1 cellular context compared by ENCODE assay signal in the genomic region with DNA sequence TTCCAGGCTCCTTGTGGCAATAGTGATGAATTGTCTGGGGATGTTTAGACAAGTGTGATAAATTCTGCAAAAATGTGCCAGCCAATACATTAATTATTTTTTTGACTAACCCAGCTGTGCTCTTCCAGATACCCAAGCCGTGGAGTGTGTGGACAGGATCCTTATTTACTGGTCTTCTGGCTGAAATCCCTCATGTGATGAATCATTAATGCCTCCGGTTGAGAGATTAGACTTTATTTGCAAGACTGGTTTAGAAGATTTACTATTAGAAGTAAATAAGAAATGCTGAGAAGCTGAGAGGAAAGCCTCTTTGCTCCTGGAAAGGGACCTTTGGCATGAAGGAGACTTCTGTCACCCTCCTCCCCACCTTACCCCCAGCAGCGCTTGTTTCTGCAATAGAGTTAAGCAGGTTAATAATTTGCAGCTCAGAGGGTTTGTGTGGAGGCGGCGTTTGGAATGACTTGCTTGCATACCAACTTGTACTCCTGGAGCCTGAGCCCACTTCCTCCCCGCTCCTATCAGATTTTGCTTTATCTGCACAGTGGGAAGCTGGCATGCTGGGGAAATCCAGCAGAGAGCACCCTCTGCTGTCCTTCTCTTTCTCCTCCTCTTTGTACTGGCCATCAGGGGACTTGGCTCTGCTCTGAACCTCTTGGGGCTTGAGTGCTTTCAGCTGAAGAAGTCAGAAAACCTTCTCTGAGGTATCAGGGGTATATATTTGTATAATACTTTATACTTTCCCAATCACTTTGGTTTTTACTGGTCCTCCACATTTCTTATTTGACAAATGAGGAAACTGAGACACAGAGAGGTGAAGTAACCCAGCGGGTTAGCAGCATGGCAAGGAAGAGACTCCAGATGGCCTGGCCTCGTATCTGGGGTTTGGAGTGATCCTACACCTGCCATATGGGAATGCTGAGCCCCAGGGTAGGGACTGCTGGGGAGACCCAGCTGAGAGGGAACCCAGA.
TF ChIP-seq lines count a peak whose summit lies in the region.

No MANE protein-coding gene starts in this region.

TF ChIP-seq in HepG2, 621 proteins besides CTCF, POLR2A, EP300 and RAD21 (continued from another document and continues in another):
- TF ChIP-seq MEIS1 (CRISPR knock-in tag; IDR thresholded peaks at IDR 0.05; ENCODE audit: borderline replicate concordance) (no peak), MAFF (IDR thresholded peaks at IDR 0.05; ENCODE audit: low read depth, low read length) (peak; percentile 65), SCMH1 (CRISPR knock-in tag; IDR thresholded peaks at IDR 0.05; ENCODE audit: borderline replicate concordance) (no peak), ZNF30 (CRISPR knock-in tag; IDR thresholded peaks at IDR 0.05) (no peak), HOXA7 (CRISPR knock-in tag; IDR thresholded peaks at IDR 0.05) (no peak), ZNF496 (CRISPR knock-in tag; IDR thresholded peaks at IDR 0.05; ENCODE audit: insufficient replicate concordance) (no peak), YEATS4 (CRISPR knock-in tag; IDR thresholded peaks at IDR 0.05; ENCODE audit: borderline replicate concordance) (no peak), RBM39 (IDR thresholded peaks at IDR 0.05; ENCODE audit: low read depth, low read length, poor library complexity, severe bottlenecking) (no peak), NR3C1 (CRISPR knock-in tag; IDR thresholded peaks at IDR 0.05) (no peak), CEBPG (CRISPR knock-in tag; IDR thresholded peaks at IDR 0.05) (peak; percentile 44), KLF9 (CRISPR knock-in tag; IDR thresholded peaks at IDR 0.05; ENCODE audit: low read depth) (no peak), SMYD3 (CRISPR knock-in tag; IDR thresholded peaks at IDR 0.05) (no peak), ZNF451 (CRISPR knock-in tag; IDR thresholded peaks at IDR 0.05) (no peak), CEBPB (IDR thresholded peaks at IDR 0.05; ENCODE audit: borderline replicate concordance, low read depth, low read length) (no peak; the same call in 1 of the 2 replicates), MTF2 (CRISPR knock-in tag; IDR thresholded peaks at IDR 0.05; ENCODE audit: borderline replicate concordance) (no peak), ZNF20 (CRISPR knock-in tag; IDR thresholded peaks at IDR 0.05) (no peak), FOXK1 (CRISPR knock-in tag; IDR thresholded peaks at IDR 0.05; ENCODE audit: borderline replicate concordance, low read depth) (no peak), SNRNP70 (IDR thresholded peaks at IDR 0.05; ENCODE audit: low read depth, low read length) (no peak), NKX3-1 (CRISPR knock-in tag; IDR thresholded peaks at IDR 0.05) (no peak), ADNP (CRISPR knock-in tag; IDR thresholded peaks at IDR 0.05) (no peak), GTF2F1 (IDR thresholded peaks at IDR 0.05; ENCODE audit: low read length) (no peak), ZNF33B (CRISPR knock-in tag; IDR thresholded peaks at IDR 0.05) (no peak), PHF20 (CRISPR knock-in tag; IDR thresholded peaks at IDR 0.05) (no peak), TEAD3 (CRISPR knock-in tag; optimal IDR thresholded peaks at IDR 0.05; ENCODE audit: borderline replicate concordance) (peak; percentile 96), RAD51 (IDR thresholded peaks at IDR 0.05; ENCODE audit: borderline replicate concordance) (no peak), ZMYM3 (CRISPR knock-in tag; IDR thresholded peaks at IDR 0.05) (peak; percentile 52; the same call in 1 of the 2 replicates), HOXA3 (CRISPR knock-in tag; IDR thresholded peaks at IDR 0.05) (peak; percentile 13; the same call in 1 of the 2 replicates), GABPB1 (CRISPR knock-in tag; IDR thresholded peaks at IDR 0.05) (peak; percentile 29; the same call in 1 of the 2 replicates), ZNF781 (CRISPR knock-in tag; IDR thresholded peaks at IDR 0.05; ENCODE audit: borderline replicate concordance, not compliant biosample characterization) (no peak), ZNF10 (CRISPR knock-in tag; IDR thresholded peaks at IDR 0.05; ENCODE audit: borderline replicate concordance, low read depth) (no peak), ZNF383 (CRISPR knock-in tag; IDR thresholded peaks at IDR 0.05; ENCODE audit: borderline replicate concordance) (no peak), ZNF354B (CRISPR knock-in tag; IDR thresholded peaks at IDR 0.05) (no peak), DNMT1 (CRISPR knock-in tag; IDR thresholded peaks at IDR 0.05) (no peak), MTF1 (CRISPR knock-in tag; IDR thresholded peaks at IDR 0.05) (no peak), ZSCAN21 (CRISPR knock-in tag; IDR thresholded peaks at IDR 0.05; ENCODE audit: borderline replicate concordance) (no peak), ZNF678 (CRISPR knock-in tag; IDR thresholded peaks at IDR 0.05) (no peak), IRF2 (CRISPR knock-in tag; IDR thresholded peaks at IDR 0.05) (peak; percentile 86; the same call in 1 of the 2 replicates)
- TF ChIP-seq, protein P1, sequence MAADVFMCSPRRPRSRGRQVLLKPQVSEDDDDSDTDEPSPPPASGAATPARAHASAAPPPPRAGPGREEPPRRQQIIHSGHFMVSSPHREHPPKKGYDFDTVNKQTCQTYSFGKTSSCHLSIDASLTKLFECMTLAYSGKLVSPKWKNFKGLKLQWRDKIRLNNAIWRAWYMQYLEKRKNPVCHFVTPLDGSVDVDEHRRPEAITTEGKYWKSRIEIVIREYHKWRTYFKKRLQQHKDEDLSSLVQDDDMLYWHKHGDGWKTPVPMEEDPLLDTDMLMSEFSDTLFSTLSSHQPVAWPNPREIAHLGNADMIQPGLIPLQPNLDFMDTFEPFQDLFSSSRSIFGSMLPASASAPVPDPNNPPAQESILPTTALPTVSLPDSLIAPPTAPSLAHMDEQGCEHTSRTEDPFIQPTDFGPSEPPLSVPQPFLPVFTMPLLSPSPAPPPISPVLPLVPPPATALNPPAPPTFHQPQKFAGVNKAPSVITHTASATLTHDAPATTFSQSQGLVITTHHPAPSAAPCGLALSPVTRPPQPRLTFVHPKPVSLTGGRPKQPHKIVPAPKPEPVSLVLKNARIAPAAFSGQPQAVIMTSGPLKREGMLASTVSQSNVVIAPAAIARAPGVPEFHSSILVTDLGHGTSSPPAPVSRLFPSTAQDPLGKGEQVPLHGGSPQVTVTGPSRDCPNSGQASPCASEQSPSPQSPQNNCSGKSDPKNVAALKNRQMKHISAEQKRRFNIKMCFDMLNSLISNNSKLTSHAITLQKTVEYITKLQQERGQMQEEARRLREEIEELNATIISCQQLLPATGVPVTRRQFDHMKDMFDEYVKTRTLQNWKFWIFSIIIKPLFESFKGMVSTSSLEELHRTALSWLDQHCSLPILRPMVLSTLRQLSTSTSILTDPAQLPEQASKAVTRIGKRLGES (CRISPR knock-in tag; IDR thresholded peaks at IDR 0.05; ENCODE audit: borderline replicate concordance), result no peak
- TF ChIP-seq, protein P2, sequence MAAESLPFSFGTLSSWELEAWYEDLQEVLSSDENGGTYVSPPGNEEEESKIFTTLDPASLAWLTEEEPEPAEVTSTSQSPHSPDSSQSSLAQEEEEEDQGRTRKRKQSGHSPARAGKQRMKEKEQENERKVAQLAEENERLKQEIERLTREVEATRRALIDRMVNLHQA (CRISPR knock-in tag; IDR thresholded peaks at IDR 0.05), result no peak
- TF ChIP-seq, protein P3, sequence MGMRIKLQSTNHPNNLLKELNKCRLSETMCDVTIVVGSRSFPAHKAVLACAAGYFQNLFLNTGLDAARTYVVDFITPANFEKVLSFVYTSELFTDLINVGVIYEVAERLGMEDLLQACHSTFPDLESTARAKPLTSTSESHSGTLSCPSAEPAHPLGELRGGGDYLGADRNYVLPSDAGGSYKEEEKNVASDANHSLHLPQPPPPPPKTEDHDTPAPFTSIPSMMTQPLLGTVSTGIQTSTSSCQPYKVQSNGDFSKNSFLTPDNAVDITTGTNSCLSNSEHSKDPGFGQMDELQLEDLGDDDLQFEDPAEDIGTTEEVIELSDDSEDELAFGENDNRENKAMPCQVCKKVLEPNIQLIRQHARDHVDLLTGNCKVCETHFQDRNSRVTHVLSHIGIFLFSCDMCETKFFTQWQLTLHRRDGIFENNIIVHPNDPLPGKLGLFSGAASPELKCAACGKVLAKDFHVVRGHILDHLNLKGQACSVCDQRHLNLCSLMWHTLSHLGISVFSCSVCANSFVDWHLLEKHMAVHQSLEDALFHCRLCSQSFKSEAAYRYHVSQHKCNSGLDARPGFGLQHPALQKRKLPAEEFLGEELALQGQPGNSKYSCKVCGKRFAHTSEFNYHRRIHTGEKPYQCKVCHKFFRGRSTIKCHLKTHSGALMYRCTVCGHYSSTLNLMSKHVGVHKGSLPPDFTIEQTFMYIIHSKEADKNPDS (CRISPR knock-in tag; IDR thresholded peaks at IDR 0.05), result no peak
- TF ChIP-seq, protein P4, sequence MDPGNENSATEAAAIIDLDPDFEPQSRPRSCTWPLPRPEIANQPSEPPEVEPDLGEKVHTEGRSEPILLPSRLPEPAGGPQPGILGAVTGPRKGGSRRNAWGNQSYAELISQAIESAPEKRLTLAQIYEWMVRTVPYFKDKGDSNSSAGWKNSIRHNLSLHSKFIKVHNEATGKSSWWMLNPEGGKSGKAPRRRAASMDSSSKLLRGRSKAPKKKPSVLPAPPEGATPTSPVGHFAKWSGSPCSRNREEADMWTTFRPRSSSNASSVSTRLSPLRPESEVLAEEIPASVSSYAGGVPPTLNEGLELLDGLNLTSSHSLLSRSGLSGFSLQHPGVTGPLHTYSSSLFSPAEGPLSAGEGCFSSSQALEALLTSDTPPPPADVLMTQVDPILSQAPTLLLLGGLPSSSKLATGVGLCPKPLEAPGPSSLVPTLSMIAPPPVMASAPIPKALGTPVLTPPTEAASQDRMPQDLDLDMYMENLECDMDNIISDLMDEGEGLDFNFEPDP (CRISPR knock-in tag; conservative IDR thresholded peaks at IDR 0.05), result no peak
- TF ChIP-seq, protein P5, sequence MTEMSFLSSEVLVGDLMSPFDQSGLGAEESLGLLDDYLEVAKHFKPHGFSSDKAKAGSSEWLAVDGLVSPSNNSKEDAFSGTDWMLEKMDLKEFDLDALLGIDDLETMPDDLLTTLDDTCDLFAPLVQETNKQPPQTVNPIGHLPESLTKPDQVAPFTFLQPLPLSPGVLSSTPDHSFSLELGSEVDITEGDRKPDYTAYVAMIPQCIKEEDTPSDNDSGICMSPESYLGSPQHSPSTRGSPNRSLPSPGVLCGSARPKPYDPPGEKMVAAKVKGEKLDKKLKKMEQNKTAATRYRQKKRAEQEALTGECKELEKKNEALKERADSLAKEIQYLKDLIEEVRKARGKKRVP (CRISPR knock-in tag; IDR thresholded peaks at IDR 0.05), result 0 out of 4 replicates have a peak, but pooled peaks of 1 of the 2 experiments have one; percentile 38
- TF ChIP-seq, protein P6, sequence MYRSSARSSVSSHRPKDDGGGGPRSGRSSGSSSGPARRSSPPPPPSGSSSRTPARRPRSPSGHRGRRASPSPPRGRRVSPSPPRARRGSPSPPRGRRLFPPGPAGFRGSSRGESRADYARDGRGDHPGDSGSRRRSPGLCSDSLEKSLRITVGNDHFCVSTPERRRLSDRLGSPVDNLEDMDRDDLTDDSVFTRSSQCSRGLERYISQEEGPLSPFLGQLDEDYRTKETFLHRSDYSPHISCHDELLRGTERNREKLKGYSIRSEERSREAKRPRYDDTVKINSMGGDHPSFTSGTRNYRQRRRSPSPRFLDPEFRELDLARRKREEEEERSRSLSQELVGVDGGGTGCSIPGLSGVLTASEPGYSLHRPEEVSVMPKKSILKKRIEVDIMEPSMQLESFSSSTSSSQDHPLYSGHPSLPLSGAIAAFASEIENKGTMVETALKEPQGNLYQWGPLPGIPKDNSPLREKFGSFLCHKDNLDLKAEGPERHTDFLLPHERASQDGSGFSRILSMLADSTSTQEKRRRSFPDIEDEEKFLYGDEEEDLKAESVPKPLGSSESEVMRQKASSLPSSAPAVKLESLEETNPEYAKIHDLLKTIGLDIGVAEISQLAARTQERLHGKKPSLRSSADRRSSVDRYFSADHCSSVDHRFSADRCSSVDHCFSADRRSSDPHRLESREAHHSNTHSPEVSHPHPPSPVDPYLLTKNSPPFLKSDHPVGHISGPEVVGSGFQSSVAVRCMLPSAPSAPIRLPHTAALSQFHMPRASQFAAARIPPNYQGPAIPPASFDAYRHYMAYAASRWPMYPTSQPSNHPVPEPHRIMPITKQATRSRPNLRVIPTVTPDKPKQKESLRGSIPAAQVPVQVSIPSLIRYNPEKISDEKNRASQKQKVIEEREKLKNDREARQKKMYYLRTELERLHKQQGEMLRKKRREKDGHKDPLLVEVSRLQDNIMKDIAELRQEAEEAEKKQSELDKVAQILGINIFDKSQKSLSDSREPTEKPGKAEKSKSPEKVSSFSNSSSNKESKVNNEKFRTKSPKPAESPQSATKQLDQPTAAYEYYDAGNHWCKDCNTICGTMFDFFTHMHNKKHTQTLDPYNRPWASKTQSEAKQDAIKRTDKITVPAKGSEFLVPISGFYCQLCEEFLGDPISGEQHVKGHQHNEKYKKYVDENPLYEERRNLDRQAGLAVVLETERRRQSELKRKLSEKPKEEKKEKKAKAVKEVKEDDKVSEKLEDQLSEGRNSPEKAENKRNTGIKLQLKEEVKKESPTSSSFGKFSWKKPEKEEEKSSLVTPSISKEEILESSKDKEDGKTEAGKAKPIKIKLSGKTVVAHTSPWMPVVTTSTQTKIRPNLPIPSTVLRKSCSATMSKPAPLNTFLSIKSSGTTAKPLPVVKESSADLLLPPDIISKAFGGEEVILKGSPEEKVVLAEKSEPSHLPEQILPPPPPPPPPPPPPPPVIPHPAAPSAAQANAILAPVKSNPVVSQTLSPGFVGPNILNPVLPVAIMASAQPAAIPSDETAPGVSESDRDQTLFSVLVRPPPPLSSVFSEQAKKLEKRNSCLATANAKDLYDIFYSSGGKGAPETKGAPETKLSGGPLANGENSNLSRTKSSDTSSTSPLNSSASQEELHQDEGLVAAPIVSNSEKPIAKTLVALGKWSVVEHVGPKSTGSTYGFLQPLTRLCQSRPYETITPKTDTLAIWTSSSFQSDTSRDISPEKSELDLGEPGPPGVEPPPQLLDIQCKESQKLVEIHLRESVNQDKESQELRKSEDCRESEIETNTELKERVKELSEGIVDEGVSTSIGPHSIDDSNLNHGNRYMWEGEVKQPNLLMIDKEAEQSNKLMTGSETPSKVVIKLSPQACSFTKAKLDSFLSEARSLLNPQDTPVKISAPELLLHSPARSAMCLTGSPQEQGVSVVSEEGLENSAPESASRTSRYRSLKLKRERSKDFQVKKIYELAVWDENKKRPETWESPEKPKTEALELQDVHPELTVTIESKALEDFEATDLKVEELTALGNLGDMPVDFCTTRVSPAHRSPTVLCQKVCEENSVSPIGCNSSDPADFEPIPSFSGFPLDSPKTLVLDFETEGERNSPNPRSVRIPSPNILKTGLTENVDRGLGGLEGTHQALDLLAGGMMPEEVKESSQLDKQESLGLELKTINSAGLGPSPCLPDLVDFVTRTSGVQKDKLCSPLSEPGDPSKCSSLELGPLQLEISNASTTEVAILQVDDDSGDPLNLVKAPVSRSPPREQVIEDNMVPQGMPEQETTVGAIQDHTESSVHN (CRISPR knock-in tag; IDR thresholded peaks at IDR 0.05), result no peak
- TF ChIP-seq, protein P7, sequence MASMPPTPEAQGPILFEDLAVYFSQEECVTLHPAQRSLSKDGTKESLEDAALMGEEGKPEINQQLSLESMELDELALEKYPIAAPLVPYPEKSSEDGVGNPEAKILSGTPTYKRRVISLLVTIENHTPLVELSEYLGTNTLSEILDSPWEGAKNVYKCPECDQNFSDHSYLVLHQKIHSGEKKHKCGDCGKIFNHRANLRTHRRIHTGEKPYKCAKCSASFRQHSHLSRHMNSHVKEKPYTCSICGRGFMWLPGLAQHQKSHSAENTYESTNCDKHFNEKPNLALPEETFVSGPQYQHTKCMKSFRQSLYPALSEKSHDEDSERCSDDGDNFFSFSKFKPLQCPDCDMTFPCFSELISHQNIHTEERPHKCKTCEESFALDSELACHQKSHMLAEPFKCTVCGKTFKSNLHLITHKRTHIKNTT (CRISPR knock-in tag; IDR thresholded peaks at IDR 0.05), result no peak
